In the genomic region with DNA sequence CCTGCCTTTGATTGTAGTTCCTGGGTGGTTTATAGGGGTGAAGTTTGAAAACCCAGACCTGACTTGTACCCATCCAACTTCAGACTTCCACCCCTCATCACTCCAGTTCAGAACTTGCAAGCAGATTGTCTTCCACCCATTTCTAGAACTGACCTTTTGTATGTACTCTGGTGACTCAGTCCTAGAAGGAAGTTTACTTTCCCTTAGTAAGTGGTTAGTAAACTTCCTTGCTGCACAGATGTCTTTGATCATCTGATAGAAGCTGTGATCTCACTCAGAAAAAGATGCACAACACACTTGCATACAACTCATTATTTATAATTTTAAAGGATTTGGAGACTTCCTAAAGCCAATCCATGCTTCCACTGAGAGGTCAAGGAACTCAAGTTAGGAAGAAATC, we compare ENCODE assay signal across 1 cellular context.
TF ChIP-seq lines count a peak whose summit lies in the region.

No MANE protein-coding gene starts in this region.

TF ChIP-seq in A549, 52 proteins besides CTCF, POLR2A, EP300 and RAD21 (continued from another document):
- TF ChIP-seq, protein P1, sequence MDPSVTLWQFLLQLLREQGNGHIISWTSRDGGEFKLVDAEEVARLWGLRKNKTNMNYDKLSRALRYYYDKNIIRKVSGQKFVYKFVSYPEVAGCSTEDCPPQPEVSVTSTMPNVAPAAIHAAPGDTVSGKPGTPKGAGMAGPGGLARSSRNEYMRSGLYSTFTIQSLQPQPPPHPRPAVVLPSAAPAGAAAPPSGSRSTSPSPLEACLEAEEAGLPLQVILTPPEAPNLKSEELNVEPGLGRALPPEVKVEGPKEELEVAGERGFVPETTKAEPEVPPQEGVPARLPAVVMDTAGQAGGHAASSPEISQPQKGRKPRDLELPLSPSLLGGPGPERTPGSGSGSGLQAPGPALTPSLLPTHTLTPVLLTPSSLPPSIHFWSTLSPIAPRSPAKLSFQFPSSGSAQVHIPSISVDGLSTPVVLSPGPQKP (IDR thresholded peaks at IDR 0.05; ENCODE audit: low read depth, low read length): no peak
- TF ChIP-seq GATA3 (IDR thresholded peaks at IDR 0.05; ENCODE audit: borderline replicate concordance): peak; percentile 89
- no peak for TF ChIP-seq ZSCAN20 (CRISPR knock-in tag; IDR thresholded peaks at IDR 0.05)
- TF ChIP-seq, protein P2, sequence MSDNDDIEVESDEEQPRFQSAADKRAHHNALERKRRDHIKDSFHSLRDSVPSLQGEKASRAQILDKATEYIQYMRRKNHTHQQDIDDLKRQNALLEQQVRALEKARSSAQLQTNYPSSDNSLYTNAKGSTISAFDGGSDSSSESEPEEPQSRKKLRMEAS (IDR thresholded peaks at IDR 0.05): peak; percentile 53
- no peak for TF ChIP-seq RCOR1 (IDR thresholded peaks at IDR 0.05; ENCODE audit: low read depth, low read length)
TF ChIP-seq in A549: peak in this region for 11.
